Comparison of ENCODE assay signal across 14 cellular contexts in the genomic region with DNA sequence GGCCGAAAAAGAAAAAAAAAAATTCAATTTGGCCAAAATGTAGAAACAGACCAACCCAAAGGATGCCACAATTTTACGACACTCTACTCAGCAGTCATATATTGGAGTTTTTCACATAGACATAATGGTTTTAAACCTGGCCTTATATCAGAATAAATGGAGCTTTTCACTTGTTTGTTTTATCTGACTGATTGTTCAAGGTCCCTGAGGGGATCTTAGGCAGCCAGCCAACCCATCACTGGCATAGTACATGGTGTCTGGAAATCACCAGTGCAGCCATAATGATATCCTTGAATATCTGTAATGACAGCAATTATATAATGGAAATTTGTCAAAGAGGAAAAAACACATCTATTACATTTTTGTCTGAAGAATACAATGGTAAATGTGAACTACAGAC.
DNase-seq lines count a peak whose midpoint lies in the region; ATAC-seq lines count a peak whose summit lies in the region.
"Had no signal": no experiment of that assay in that cellular context is flagged by ENCODE, and none has a peak within 500 bp of the region (broad histone marks: within the 10 kb centered on the region; RNA-seq: fewer than 3 reads in every experiment).

No MANE protein-coding gene starts in this region.

- ATAC-seq in GM21528 (IDR thresholded peaks at IDR 0.05; ENCODE audit: low FRiP score, unreplicated experiment) (no peak), GM19035 (IDR thresholded peaks at IDR 0.05; ENCODE audit: unreplicated experiment) (no peak)

- DNase-seq in NCI-H1092 treated with DMSO at 0.1 percent for 48 hours (lab: John Stamatoyannopoulos, UW) (peak; percentile 76), NCI-H1930 (lab: John Stamatoyannopoulos, UW) (peak; percentile 97), NCI-H345 (lab: John Stamatoyannopoulos, UW) (peak; percentile 32), cerebellum (ENCODE audit: low spot score) (peak; percentile 8), SW 1271 (lab: John Stamatoyannopoulos, UW) (no peak)
- DNase-seq: ACHN; CD4-positive, alpha-beta T cell; H7; Kasumi-1; NCI-H187; NCI-H524 treated with DMSO at 0.1 percent for 48 hours; PC-9 had no signal

Comparison
In these comparisons a context has a peak if more than half of its experiments do, and no peak if none do; other contexts are left out.
1. DNase-seq: peak in NCI-H1092 treated with DMSO at 0.1 percent for 48 hours (single experiment), NCI-H1930 (2 of 2), NCI-H345 (single experiment) and cerebellum (single experiment); none in SW 1271 (0 of 2).